In the genomic region with DNA sequence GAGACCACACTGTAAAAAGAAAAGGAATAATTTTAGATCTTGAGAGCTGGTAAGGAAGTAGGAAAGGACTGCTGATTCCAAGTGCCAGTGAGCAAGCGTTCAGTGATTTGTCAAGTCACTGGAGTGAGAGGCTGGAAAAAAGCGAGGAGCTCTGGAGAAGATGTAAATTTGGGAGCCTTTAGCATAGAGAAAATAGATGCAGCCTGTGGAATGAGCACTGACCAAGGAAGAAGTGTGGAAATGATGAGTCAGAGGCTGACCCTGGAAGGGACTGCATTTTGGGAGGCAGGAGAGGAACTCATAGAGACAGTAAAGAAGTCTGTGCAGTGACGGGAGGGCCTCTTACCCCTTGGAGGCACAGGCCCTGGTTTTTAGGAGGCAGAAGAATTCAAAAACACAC, we compare ENCODE assay signal across 13 cellular contexts. TPM values are rescaled to one million over a fixed set of nuclear protein-coding genes. Genes with fewer than 3 reads are reported as not detected.
A peak's percentile ranks its signal among the peaks of the same experiment; 100 is the strongest.
DNase-seq lines count a peak whose midpoint lies in the region; ATAC-seq and TF ChIP-seq lines count a peak whose summit lies in the region.
"Had no signal": no experiment of that assay in that cellular context is flagged by ENCODE, and none has a peak within 500 bp of the region (broad histone marks: within the 10 kb centered on the region; RNA-seq: fewer than 3 reads in every experiment).

No MANE protein-coding gene starts in this region.

- no peak overlapping the region for H3K4me2 ChIP-seq in osteoblast (ENCODE audit: insufficient read depth, low read length)
- H3K4me2 ChIP-seq: KMS-11 had no signal

- no peak for ATAC-seq in GM21360 (IDR thresholded peaks at IDR 0.05; ENCODE audit: unreplicated experiment)
- ATAC-seq: activated T-cell treated with anti-CD3 and anti-CD28 coated beads, Interleukin-2, amount 50 U/mL, for 72 hours had no signal

- H3K27ac ChIP-seq in dorsolateral prefrontal cortex (peak overlapping the region in 35 of 59 donors; percentile 3 to 70 (median 35)), osteoblast (ENCODE audit: low read depth, low read length) (no peak overlapping the region), RWPE1 (no peak overlapping the region)
- H3K27ac ChIP-seq: KMS-11 had no signal

- no peaks in the 10 kb centered on the region for H4K20me1 ChIP-seq in osteoblast (ENCODE audit: insufficient read depth, low read length)

- H2AFZ ChIP-seq in osteoblast (ENCODE audit: low read length), result no peak overlapping the region

- no peaks in the 10 kb centered on the region for H3K9me3 ChIP-seq in osteoblast (ENCODE audit: low read depth, low read length)
- H3K9me3 ChIP-seq: tibial nerve had no signal

- intact Hi-C loops in dorsolateral prefrontal cortex (cut with DNase I), result loop anchor here in 1 of 2 donors (10.0 kb wide), 1 partner anchor 319 kb away; no protein-coding TSS in a partner anchor

- CTCF ChIA-PET in BJ (lab: Yijun Ruan, JAX), result interaction anchor here (0.9 to 1.5 kb wide), 4 partner anchors 13 to 315 kb away, joined by 3 to 6 read pairs (median 3); no protein-coding TSS in a partner anchor
- CTCF ChIA-PET in RWPE1 (lab: Yijun Ruan, JAX), result interaction anchor here (1.1 kb wide), 1 partner anchor 81 kb away, joined by 3 read pairs; no protein-coding TSS in a partner anchor

- H3K27me3 ChIP-seq in BJ (ENCODE audit: control insufficient read depth, insufficient read depth, low read length), result peaks cover 1% of the 10 kb centered on the region; the same call in 1 of the 2 replicates
- H3K27me3 ChIP-seq in dorsolateral prefrontal cortex, result no peaks in the 10 kb centered on the region
- peaks cover 5% of the 10 kb centered on the region for H3K27me3 ChIP-seq in osteoblast (ENCODE audit: insufficient read depth, low read length)
- H3K27me3 ChIP-seq: tibial nerve had no signal

- POLR2A ChIA-PET in BJ (lab: Charles Lee), result no interaction called here
- POLR2A ChIA-PET in RWPE1 (lab: Yijun Ruan, JAX; ENCODE audit: low non-redundant PET), result no interaction called here

- peak; percentile 46 for DNase-seq in BJ (ENCODE audit: low read depth)
- DNase-seq in MV-4-11 (lab: John Stamatoyannopoulos, UW), result peak; percentile 36
- DNase-seq in dorsolateral prefrontal cortex, result no peak
- DNase-seq in osteoblast (ENCODE audit: insufficient read length, low spot score, missing footprints), result peak; percentile 83
- no peak for DNase-seq in RWPE1 (ENCODE audit: low spot score)
- DNase-seq in stimulated activated CD4-positive, alpha-beta T cell treated with anti-CD3 and anti-CD28 coated beads, Interleukin-1b, Interleukin-23, amount 100 ng/mL, for 48 hours, result no peak
- no peak for DNase-seq in activated effector memory CD4-positive, alpha-beta T cell treated with Interleukin-2 at 50 U/mL for 16 hours
- DNase-seq: activated T-cell treated with anti-CD3 and anti-CD28 coated beads, Interleukin-2, amount 50 U/mL, for 72 hours; CD8-positive, alpha-beta memory T cell had no signal

- no peak for TF ChIP-seq CTCF in BJ (IDR thresholded peaks at IDR 0.05; ENCODE audit: insufficient read depth, low read depth, low read length)
- no peak for TF ChIP-seq CTCF in dorsolateral prefrontal cortex (IDR thresholded peaks at IDR 0.05 in 54 of 56, conservative IDR thresholded peaks at IDR 0.05 in 2 of 56; ENCODE audit: low read depth in 1 of 56, partially characterized antibody in 56 of 56)
- no peak for TF ChIP-seq CTCF in osteoblast (IDR thresholded peaks at IDR 0.05; ENCODE audit: extremely low read depth, low read depth, low read length)
- no peak for TF ChIP-seq CTCF in RWPE1 (conservative IDR thresholded peaks at IDR 0.05; ENCODE audit: low read depth)

- H3K79me2 ChIP-seq in osteoblast (ENCODE audit: insufficient read depth, low read length), result no peaks in the 10 kb centered on the region

- H3K36me3 ChIP-seq in BJ (ENCODE audit: control insufficient read depth, insufficient read depth, low read length) (no peaks in the 10 kb centered on the region), osteoblast (ENCODE audit: insufficient read depth, low read length) (no peaks in the 10 kb centered on the region)
- H3K36me3 ChIP-seq: tibial nerve had no signal

- peaks cover 5% of the 10 kb centered on the region for H3K4me1 ChIP-seq in osteoblast (ENCODE audit: insufficient read depth, low read length)

- no peak overlapping the region for H3K4me3 ChIP-seq in BJ (ENCODE audit: low read depth, low read length)
- H3K4me3 ChIP-seq in dorsolateral prefrontal cortex, result no peak overlapping the region
- H3K4me3 ChIP-seq in osteoblast (ENCODE audit: insufficient read depth, low read length), result no peak overlapping the region
- H3K4me3 ChIP-seq: lung, tibial nerve had no signal

RNA-seq across cellular contexts. Expression of a gene that starts 17.1 kb away (rescaled TPM):
- polyA plus RNA-seq in BJ (2011; rRNA removed), result 20.7 and 46.5 TPM in 2 replicates
- 19.0 and 40.4 TPM in 2 replicates for polyA minus RNA-seq in BJ (2011; rRNA and poly(A)+ RNA removed)
- total RNA-seq in dorsolateral prefrontal cortex, result 100 to 1,000 TPM in 24 of 120 experiments, 10 to 100 TPM in 96; 63.6 to 129 (median 87.7) TPM
- 14.7 and 17.7 TPM in 2 replicates for total RNA-seq in osteoblast

RNA-seq across cellular contexts. Expression of a gene that starts 26.7 kb away (rescaled TPM):
- 2.6 and 3.4 TPM in 2 replicates for polyA plus RNA-seq in BJ (2011; rRNA removed)
- 0.72 and 1.2 TPM in 2 replicates for polyA minus RNA-seq in BJ (2011; rRNA and poly(A)+ RNA removed)
- total RNA-seq in dorsolateral prefrontal cortex (100 to 1,000 TPM in 15 of 120 experiments, 10 to 100 TPM in 105; 40.0 to 112 (median 81.7) TPM), osteoblast (0.36 and 0.59 TPM in 2 replicates)

RNA-seq across cellular contexts. Expression of a gene that starts 57.4 kb away (rescaled TPM):
- polyA plus RNA-seq in BJ (2011; rRNA removed), result 15.7 and 23.6 TPM in 2 replicates
- polyA minus RNA-seq in BJ (2011; rRNA and poly(A)+ RNA removed), result 27.6 and 46.7 TPM in 2 replicates
- total RNA-seq in dorsolateral prefrontal cortex, result 10 to 100 TPM in 1 of 120 experiments, 1 to 10 TPM in 119; 1.9 to 10.3 (median 5.3) TPM
- total RNA-seq in osteoblast, result 14.5 and 15.3 TPM in 2 replicates

Comparison
In these comparisons a context has a peak if more than half of its experiments do, and no peak if none do; other contexts are left out.
1. DNase-seq: peak in BJ (single experiment), MV-4-11 (single experiment) and osteoblast (single experiment); none in dorsolateral prefrontal cortex (0 of 10), RWPE1 (single experiment), stimulated activated CD4-positive, alpha-beta T cell treated with anti-CD3 and anti-CD28 coated beads, Interleukin-1b, Interleukin-23, amount 100 ng/mL, for 48 hours (single experiment) and activated effector memory CD4-positive, alpha-beta T cell treated with Interleukin-2 at 50 U/mL for 16 hours (single experiment).
2. H3K27ac ChIP-seq: peak in dorsolateral prefrontal cortex (35 of 59); none in osteoblast (single experiment) and RWPE1 (single experiment).
3. RNA of a gene that starts 26.7 kb away (total RNA-seq): 40.0 to 112 TPM in dorsolateral prefrontal cortex; 0.36 to 0.59 TPM in osteoblast; every median in the first group is over 10 times any median in the second.